22 cellular contexts compared by ENCODE assay signal in genomic region chr10:122132331-122132755, GRCh38.
DNase-seq lines count a peak whose midpoint lies in the region; ATAC-seq, FAIRE-seq and TF ChIP-seq lines count a peak whose summit lies in the region.
"Had no signal": no experiment of that assay in that cellular context is flagged by ENCODE, and none has a peak within 500 bp of the region (broad histone marks: within the 10 kb centered on the region; RNA-seq: fewer than 3 reads in every experiment).

No MANE protein-coding gene starts in this region.

- H3K9me3 Mint-ChIP-seq in GM23338: no peaks in the 10 kb centered on the region
- H3K9me3 Mint-ChIP-seq in activated T-helper 1 cell treated with anti-CD3 and anti-CD28 coated beads, Interleukin-12 subunit alpha, Interleukin-12 subunit beta, Interleukin-2, Interleukin-4 antibody, amounts not matched to agents 30 ng/mL and 10 ng/mL and 1 ng/mL, durations not matched to agents 14 hours and 24 hours and 36 hours: no peaks in the 10 kb centered on the region
- H3K9me3 Mint-ChIP-seq: activated T-helper 17 cell treated with anti-CD3 and anti-CD28 coated beads, Interleukin-2, amount 50 U/mL, for 72 hours; neural crest cell had no signal

- H3K36me3 ChIP-seq in GM23338 (ENCODE audit: insufficient read depth) (no peaks in the 10 kb centered on the region), kidney (ENCODE audit: control insufficient read depth in 1 of 2, insufficient read depth in 2 of 2, low read length in 2 of 2) (peaks cover 0 to 2% of the 10 kb centered on the region in 2 donors), rectal smooth muscle tissue (ENCODE audit: control insufficient read depth, insufficient read depth, low read length) (peaks cover 16% of the 10 kb centered on the region)
- H3K36me3 ChIP-seq: brain microvascular endothelial cell had no signal

- peaks cover 28% of the 10 kb centered on the region for H3K4me1 Mint-ChIP-seq in GM23338
- H3K4me1 Mint-ChIP-seq in activated T-helper 1 cell treated with anti-CD3 and anti-CD28 coated beads, Interleukin-12 subunit alpha, Interleukin-12 subunit beta, Interleukin-2, Interleukin-4 antibody, amounts not matched to agents 30 ng/mL and 10 ng/mL and 1 ng/mL, durations not matched to agents 14 hours and 24 hours and 36 hours (ENCODE audit: low read depth): no peaks in the 10 kb centered on the region

- no peaks in the 10 kb centered on the region for H3K9me3 ChIP-seq in kidney (ENCODE audit: control insufficient read depth in 1 of 2, low read length in 2 of 2)
- H3K9me3 ChIP-seq: Peyer's patch, stomach, vagina had no signal

- DNase-seq in GM23338 (ENCODE audit: low spot score) (peak; percentile 66), NCI-H510A treated with DMSO at 0.1 percent for 48 hours (lab: John Stamatoyannopoulos, UW) (peak; percentile 79), kidney (peak; percentile 55)
- DNase-seq in activated T-helper 1 cell treated with anti-CD3 and anti-CD28 coated beads, Interleukin-12 subunit alpha, Interleukin-12 subunit beta, Interleukin-2, Interleukin-4 antibody, amounts not matched to agents 30 ng/mL and 10 ng/mL and 1 ng/mL, durations not matched to agents 14 hours and 24 hours and 36 hours (ENCODE audit: low spot score): no peak
- no peak for DNase-seq in stimulated activated CD4-positive, alpha-beta T cell treated with anti-CD3 and anti-CD28 coated beads, Interleukin-1b, Interleukin-23, amount 100 ng/mL, for 48 hours
- no peak for DNase-seq in activated effector memory CD4-positive, alpha-beta T cell treated with Interleukin-2 at 50 U/mL for 16 hours
- DNase-seq: activated CD4-positive, alpha-beta T cell treated with anti-CD3 and anti-CD28 coated beads for 1 hour; brain microvascular endothelial cell; Calu3; HCEC 1CT; mesenchymal stem cell; NCI-H2081; NCI-H82; Peyer's patch; stomach; T1000 had no signal

- FAIRE-seq in kidney (lab: Jason Lieb, UNC): no peak

- peak overlapping the region; percentile 50; the same call in 1 of the 2 replicates for H3K27ac Mint-ChIP-seq in GM23338
- no peak overlapping the region for H3K27ac Mint-ChIP-seq in activated T-helper 1 cell treated with anti-CD3 and anti-CD28 coated beads, Interleukin-12 subunit alpha, Interleukin-12 subunit beta, Interleukin-2, Interleukin-4 antibody, amounts not matched to agents 30 ng/mL and 10 ng/mL and 1 ng/mL, durations not matched to agents 14 hours and 24 hours and 36 hours
- H3K27ac Mint-ChIP-seq: activated T-helper 17 cell treated with anti-CD3 and anti-CD28 coated beads, Interleukin-2, amount 50 U/mL, for 72 hours had no signal

- TF ChIP-seq CTCF in GM23338 (conservative IDR thresholded peaks at IDR 0.05; ENCODE audit: low read depth in 2 of 2) (no peak), kidney (IDR thresholded peaks at IDR 0.05; ENCODE audit: borderline replicate concordance, extremely low read depth, insufficient read depth) (no peak)

- H3K27me3 Mint-ChIP-seq in GM23338 (ENCODE audit: insufficient read depth, low read depth, poor library complexity): peaks cover 8% of the 10 kb centered on the region
- peaks cover 6% of the 10 kb centered on the region for H3K27me3 Mint-ChIP-seq in activated T-helper 1 cell treated with anti-CD3 and anti-CD28 coated beads, Interleukin-12 subunit alpha, Interleukin-12 subunit beta, Interleukin-2, Interleukin-4 antibody, amounts not matched to agents 30 ng/mL and 10 ng/mL and 1 ng/mL, durations not matched to agents 14 hours and 24 hours and 36 hours (ENCODE audit: insufficient read depth)

- no peak overlapping the region for H3K9ac ChIP-seq in kidney (ENCODE audit: low read length in 2 of 2)
- H3K9ac ChIP-seq in rectal smooth muscle tissue (ENCODE audit: low read length): no peak overlapping the region

- intact Hi-C loops in kidney (cut with DNase I): no loop called here
- intact Hi-C loops in activated T-helper 1 cell treated with anti-CD3 and anti-CD28 coated beads, Interleukin-12 subunit alpha, Interleukin-12 subunit beta, Interleukin-2, Interleukin-4 antibody, amounts not matched to agents 30 ng/mL and 10 ng/mL and 1 ng/mL, durations not matched to agents 14 hours and 24 hours and 36 hours (cut with micrococcal nuclease): no loop called here

- peak overlapping the region; percentile 73 for H3K4me2 ChIP-seq in GM23338

- H4K20me1 ChIP-seq in GM23338 (replicated peaks; ENCODE audit: insufficient read depth): no peaks in the 10 kb centered on the region; the same call in 1 of the 2 replicates

- H2AFZ ChIP-seq in GM23338: no peak overlapping the region

- ATAC-seq in GM23338: peak; percentile 86
- ATAC-seq: activated T-helper 17 cell treated with anti-CD3 and anti-CD28 coated beads, Interleukin-2, amount 50 U/mL, for 72 hours; sciatic nerve; SK-N-SH treated with all-trans-retinoic acid at 6 μM for 48 hours had no signal

- H3K4me1 ChIP-seq in GM23338 (ENCODE audit: insufficient read depth) (peaks cover 14% of the 10 kb centered on the region), kidney (ENCODE audit: control insufficient read depth in 1 of 2, insufficient read depth in 1 of 2, low read depth in 1 of 2, low read length in 2 of 2) (no peaks in the 10 kb centered on the region), rectal smooth muscle tissue (ENCODE audit: control insufficient read depth, insufficient read depth, low read length) (peaks cover 33% of the 10 kb centered on the region)

- 0 out of 3 replicates have a peak overlapping the region, but pooled peaks have one; percentile 32 for H3K4me3 Mint-ChIP-seq in GM23338
- no peak overlapping the region for H3K4me3 Mint-ChIP-seq in activated T-helper 1 cell treated with anti-CD3 and anti-CD28 coated beads, Interleukin-12 subunit alpha, Interleukin-12 subunit beta, Interleukin-2, Interleukin-4 antibody, amounts not matched to agents 30 ng/mL and 10 ng/mL and 1 ng/mL, durations not matched to agents 14 hours and 24 hours and 36 hours
- H3K4me3 Mint-ChIP-seq: activated T-helper 17 cell treated with anti-CD3 and anti-CD28 coated beads, Interleukin-2, amount 50 U/mL, for 72 hours; neural crest cell had no signal

- H3K36me3 Mint-ChIP-seq in GM23338 (ENCODE audit: low read depth): peaks cover 37% of the 10 kb centered on the region
- H3K36me3 Mint-ChIP-seq in activated T-helper 1 cell treated with anti-CD3 and anti-CD28 coated beads, Interleukin-12 subunit alpha, Interleukin-12 subunit beta, Interleukin-2, Interleukin-4 antibody, amounts not matched to agents 30 ng/mL and 10 ng/mL and 1 ng/mL, durations not matched to agents 14 hours and 24 hours and 36 hours (ENCODE audit: low read depth): no peaks in the 10 kb centered on the region

- no peaks in the 10 kb centered on the region for H3K27me3 ChIP-seq in GM23338 (ENCODE audit: insufficient read depth)
- no peaks in the 10 kb centered on the region for H3K27me3 ChIP-seq in rectal smooth muscle tissue (ENCODE audit: control insufficient read depth, insufficient read depth, low read length)
- H3K27me3 ChIP-seq: brain microvascular endothelial cell, Peyer's patch, stomach, vagina had no signal

- 0 out of 2 replicates have a peak overlapping the region, but pooled peaks have one; percentile 26 for H3K4me3 ChIP-seq in GM23338
- H3K4me3 ChIP-seq in kidney (ENCODE audit: low read length in 2 of 2): no peak overlapping the region
- no peak overlapping the region for H3K4me3 ChIP-seq in rectal smooth muscle tissue (ENCODE audit: low read length)
- H3K4me3 ChIP-seq: Peyer's patch, stomach, vagina had no signal

- no peaks in the 10 kb centered on the region for H3F3A ChIP-seq in GM23338 (replicated peaks; ENCODE audit: low read depth)

- H3K27ac ChIP-seq in GM23338 (ENCODE audit: low read depth): peak overlapping the region; percentile 59; the same call in 1 of the 2 replicates
- H3K27ac ChIP-seq in kidney (ENCODE audit: low read depth in 2 of 2, low read length in 2 of 2): peak overlapping the region in 1 of 2 donors; percentile 50
- peak overlapping the region; percentile 68 for H3K27ac ChIP-seq in rectal smooth muscle tissue (ENCODE audit: low read depth, low read length)
- H3K27ac ChIP-seq: brain microvascular endothelial cell, Peyer's patch, vagina had no signal

- H3K79me2 ChIP-seq in GM23338 (replicated peaks; ENCODE audit: insufficient read depth): peaks cover 17% of the 10 kb centered on the region; the same call in 1 of the 2 replicates

- no peaks in the 10 kb centered on the region for H3K9me2 ChIP-seq in GM23338 (ENCODE audit: insufficient read depth)

TF ChIP-seq in GM23338, 12 proteins besides CTCF, POLR2A, EP300 and RAD21 (continues in another document):
- no peak for TF ChIP-seq STAT1 (IDR thresholded peaks at IDR 0.05; ENCODE audit: unreplicated experiment)
- TF ChIP-seq JUNB (IDR thresholded peaks at IDR 0.05; ENCODE audit: unreplicated experiment): no peak
- no peak for TF ChIP-seq NANOG (IDR thresholded peaks at IDR 0.05; ENCODE audit: borderline replicate concordance)
- no peak for TF ChIP-seq EZH2 (IDR thresholded peaks at IDR 0.05; ENCODE audit: low read depth, unreplicated experiment)
- no peak for TF ChIP-seq CREB1 (CRISPR knock-in tag; IDR thresholded peaks at IDR 0.05; ENCODE audit: low read depth)
- TF ChIP-seq, protein P1, sequence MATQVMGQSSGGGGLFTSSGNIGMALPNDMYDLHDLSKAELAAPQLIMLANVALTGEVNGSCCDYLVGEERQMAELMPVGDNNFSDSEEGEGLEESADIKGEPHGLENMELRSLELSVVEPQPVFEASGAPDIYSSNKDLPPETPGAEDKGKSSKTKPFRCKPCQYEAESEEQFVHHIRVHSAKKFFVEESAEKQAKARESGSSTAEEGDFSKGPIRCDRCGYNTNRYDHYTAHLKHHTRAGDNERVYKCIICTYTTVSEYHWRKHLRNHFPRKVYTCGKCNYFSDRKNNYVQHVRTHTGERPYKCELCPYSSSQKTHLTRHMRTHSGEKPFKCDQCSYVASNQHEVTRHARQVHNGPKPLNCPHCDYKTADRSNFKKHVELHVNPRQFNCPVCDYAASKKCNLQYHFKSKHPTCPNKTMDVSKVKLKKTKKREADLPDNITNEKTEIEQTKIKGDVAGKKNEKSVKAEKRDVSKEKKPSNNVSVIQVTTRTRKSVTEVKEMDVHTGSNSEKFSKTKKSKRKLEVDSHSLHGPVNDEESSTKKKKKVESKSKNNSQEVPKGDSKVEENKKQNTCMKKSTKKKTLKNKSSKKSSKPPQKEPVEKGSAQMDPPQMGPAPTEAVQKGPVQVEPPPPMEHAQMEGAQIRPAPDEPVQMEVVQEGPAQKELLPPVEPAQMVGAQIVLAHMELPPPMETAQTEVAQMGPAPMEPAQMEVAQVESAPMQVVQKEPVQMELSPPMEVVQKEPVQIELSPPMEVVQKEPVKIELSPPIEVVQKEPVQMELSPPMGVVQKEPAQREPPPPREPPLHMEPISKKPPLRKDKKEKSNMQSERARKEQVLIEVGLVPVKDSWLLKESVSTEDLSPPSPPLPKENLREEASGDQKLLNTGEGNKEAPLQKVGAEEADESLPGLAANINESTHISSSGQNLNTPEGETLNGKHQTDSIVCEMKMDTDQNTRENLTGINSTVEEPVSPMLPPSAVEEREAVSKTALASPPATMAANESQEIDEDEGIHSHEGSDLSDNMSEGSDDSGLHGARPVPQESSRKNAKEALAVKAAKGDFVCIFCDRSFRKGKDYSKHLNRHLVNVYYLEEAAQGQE (IDR thresholded peaks at IDR 0.05; ENCODE audit: unreplicated experiment): no peak
- TF ChIP-seq EZH2phosphoT487 (IDR thresholded peaks at IDR 0.05; ENCODE audit: unreplicated experiment): no peak
- no peak for TF ChIP-seq ZNF331 (CRISPR knock-in tag; IDR thresholded peaks at IDR 0.05; ENCODE audit: low read depth)
- TF ChIP-seq POLR2AphosphoS5 (IDR thresholded peaks at IDR 0.05; ENCODE audit: low read depth): no peak

Comparison
In these comparisons a context has a peak if more than half of its experiments do, and no peak if none do; other contexts are left out.
1. DNase-seq: peak in GM23338 (single experiment), NCI-H510A treated with DMSO at 0.1 percent for 48 hours (single experiment) and kidney (single experiment); none in activated T-helper 1 cell treated with anti-CD3 and anti-CD28 coated beads, Interleukin-12 subunit alpha, Interleukin-12 subunit beta, Interleukin-2, Interleukin-4 antibody, amounts not matched to agents 30 ng/mL and 10 ng/mL and 1 ng/mL, durations not matched to agents 14 hours and 24 hours and 36 hours (single experiment), stimulated activated CD4-positive, alpha-beta T cell treated with anti-CD3 and anti-CD28 coated beads, Interleukin-1b, Interleukin-23, amount 100 ng/mL, for 48 hours (single experiment) and activated effector memory CD4-positive, alpha-beta T cell treated with Interleukin-2 at 50 U/mL for 16 hours (single experiment).